Comparison of ENCODE assay signal across 2 cellular contexts in the genomic region with DNA sequence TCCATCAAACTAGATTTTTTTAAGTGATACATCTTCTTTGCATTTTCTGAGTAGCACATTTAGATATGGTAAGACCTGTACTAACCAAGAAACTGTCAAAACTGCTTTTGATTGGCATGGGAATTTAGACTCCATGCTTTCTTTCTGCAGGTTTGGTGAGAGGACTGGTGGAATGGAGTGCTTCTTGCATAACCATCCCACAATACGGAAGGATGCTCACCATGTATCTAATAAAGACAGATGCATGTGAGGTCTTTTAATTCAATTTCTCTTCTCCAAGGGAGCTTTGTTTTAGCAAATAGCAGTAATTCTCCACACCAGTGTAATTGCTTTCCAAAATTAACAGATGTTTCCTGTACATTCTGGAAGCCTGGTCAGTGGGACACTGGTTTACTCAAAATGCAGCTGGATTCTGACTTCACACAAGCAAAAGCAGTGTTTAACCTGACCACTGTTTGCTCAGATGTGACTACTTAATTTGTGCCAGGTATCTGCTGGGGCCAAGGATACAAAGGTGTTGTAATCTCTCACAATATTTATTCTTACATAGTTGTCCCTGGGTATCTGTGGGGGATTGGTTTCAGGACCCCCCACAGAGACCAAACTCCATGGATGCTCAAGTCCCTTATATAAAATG.
TF ChIP-seq lines count a peak whose summit lies in the region.

No MANE protein-coding gene starts in this region.

TF ChIP-seq in A549, 52 proteins besides CTCF, POLR2A, EP300 and RAD21:
- no peak for TF ChIP-seq MYC (IDR thresholded peaks at IDR 0.05; ENCODE audit: borderline replicate concordance, low read length)
- no peak for TF ChIP-seq SREBF2 (IDR thresholded peaks at IDR 0.05)
- TF ChIP-seq FOSL2 (IDR thresholded peaks at IDR 0.05) = no peak
- TF ChIP-seq FOSL2 (CRISPR knock-in tag; IDR thresholded peaks at IDR 0.05) = no peak
- TF ChIP-seq, protein P1, sequence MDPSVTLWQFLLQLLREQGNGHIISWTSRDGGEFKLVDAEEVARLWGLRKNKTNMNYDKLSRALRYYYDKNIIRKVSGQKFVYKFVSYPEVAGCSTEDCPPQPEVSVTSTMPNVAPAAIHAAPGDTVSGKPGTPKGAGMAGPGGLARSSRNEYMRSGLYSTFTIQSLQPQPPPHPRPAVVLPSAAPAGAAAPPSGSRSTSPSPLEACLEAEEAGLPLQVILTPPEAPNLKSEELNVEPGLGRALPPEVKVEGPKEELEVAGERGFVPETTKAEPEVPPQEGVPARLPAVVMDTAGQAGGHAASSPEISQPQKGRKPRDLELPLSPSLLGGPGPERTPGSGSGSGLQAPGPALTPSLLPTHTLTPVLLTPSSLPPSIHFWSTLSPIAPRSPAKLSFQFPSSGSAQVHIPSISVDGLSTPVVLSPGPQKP (IDR thresholded peaks at IDR 0.05; ENCODE audit: low read depth, low read length) = no peak
- TF ChIP-seq, protein P2, sequence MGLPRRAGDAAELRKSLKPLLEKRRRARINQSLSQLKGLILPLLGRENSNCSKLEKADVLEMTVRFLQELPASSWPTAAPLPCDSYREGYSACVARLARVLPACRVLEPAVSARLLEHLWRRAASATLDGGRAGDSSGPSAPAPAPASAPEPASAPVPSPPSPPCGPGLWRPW (IDR thresholded peaks at IDR 0.05) = no peak
- peak in 1 of 2 experiments; percentile 31; a peak in 1 of 4 replicates for TF ChIP-seq CEBPB (IDR thresholded peaks at IDR 0.05)
TF ChIP-seq in A549: peak in this region for 1.

TF ChIP-seq in GM12878, 131 proteins besides CTCF, POLR2A, EP300 and RAD21:
- TF ChIP-seq, protein P3, sequence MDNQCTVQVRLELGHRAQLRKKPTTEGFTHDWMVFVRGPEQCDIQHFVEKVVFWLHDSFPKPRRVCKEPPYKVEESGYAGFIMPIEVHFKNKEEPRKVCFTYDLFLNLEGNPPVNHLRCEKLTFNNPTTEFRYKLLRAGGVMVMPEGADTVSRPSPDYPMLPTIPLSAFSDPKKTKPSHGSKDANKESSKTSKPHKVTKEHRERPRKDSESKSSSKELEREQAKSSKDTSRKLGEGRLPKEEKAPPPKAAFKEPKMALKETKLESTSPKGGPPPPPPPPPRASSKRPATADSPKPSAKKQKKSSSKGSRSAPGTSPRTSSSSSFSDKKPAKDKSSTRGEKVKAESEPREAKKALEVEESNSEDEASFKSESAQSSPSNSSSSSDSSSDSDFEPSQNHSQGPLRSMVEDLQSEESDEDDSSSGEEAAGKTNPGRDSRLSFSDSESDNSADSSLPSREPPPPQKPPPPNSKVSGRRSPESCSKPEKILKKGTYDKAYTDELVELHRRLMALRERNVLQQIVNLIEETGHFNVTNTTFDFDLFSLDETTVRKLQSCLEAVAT (IDR thresholded peaks at IDR 0.05) = no peak
- TF ChIP-seq POU2F2 (IDR thresholded peaks at IDR 0.05; ENCODE audit: borderline replicate concordance, low read depth, low read length) = no peak
- TF ChIP-seq EZH2 (IDR thresholded peaks at IDR 0.05; ENCODE audit: borderline replicate concordance, control insufficient read depth, low read depth, low read length) = no peak
- TF ChIP-seq EED (IDR thresholded peaks at IDR 0.05; ENCODE audit: low read depth) = 0 out of 2 replicates have a peak, but pooled peaks have one; percentile 23
- TF ChIP-seq RUNX3 (IDR thresholded peaks at IDR 0.05; ENCODE audit: low read length) = 0 out of 2 replicates have a peak, but pooled peaks have one; percentile 8
- TF ChIP-seq BACH1 (IDR thresholded peaks at IDR 0.05; ENCODE audit: borderline replicate concordance) = no peak
- no peak for TF ChIP-seq CEBPB (IDR thresholded peaks at IDR 0.05; ENCODE audit: borderline replicate concordance in 1 of 2, low read depth in 2 of 2, low read length in 2 of 2)
- no peak for TF ChIP-seq MTA3 (IDR thresholded peaks at IDR 0.05; ENCODE audit: borderline replicate concordance, low read length)
TF ChIP-seq in GM12878: peak in this region for 2.
